Comparison of ENCODE assay signal across 8 cellular contexts in genomic region chr1:168439451-168440375, GRCh38.
DNase-seq lines count a peak whose midpoint lies in the region; ATAC-seq and TF ChIP-seq lines count a peak whose summit lies in the region.

No MANE protein-coding gene starts in this region.

- WGBS in stomach, 5 donors = 33 to 37% (median 35%) methylated on average over 20 of the region's 20 CpGs

- intact Hi-C loops in stomach (cut with DNase I; ENCODE audit: low total_unique reads) = loop anchor here (5.0 kb wide), 1 partner anchor 133 kb away; no protein-coding TSS in a partner anchor

- TF ChIP-seq EP300 in stomach (IDR thresholded peaks at IDR 0.05) = no peak

- peak; percentile 70 for ATAC-seq in GM21367 (IDR thresholded peaks at IDR 0.05; ENCODE audit: unreplicated experiment)

- DNase-seq in COR-L47 (lab: John Stamatoyannopoulos, UW) = peak; percentile 84
- DNase-seq in KBM-7 = peak; percentile 93
- peak; percentile 58 to 90 (median 64) for DNase-seq in Peyer's patch
- peak; percentile 82 to 87 for DNase-seq in activated T-cell treated with anti-CD3 and anti-CD28 coated beads, Interleukin-2, amount 50 U/mL, for 48 hours
- peak; percentile 84 to 85 for DNase-seq in fibroblast of lung (ENCODE audit: low read depth in 2 of 2)
- DNase-seq in stomach = peak; percentile 75

- no peaks in the 10 kb centered on the region for H3K9me3 ChIP-seq in Peyer's patch
- H3K9me3 ChIP-seq in fibroblast of lung (ENCODE audit: control insufficient read depth, insufficient read depth, low read depth, low read length) = no peaks in the 10 kb centered on the region
- H3K9me3 ChIP-seq in neuron (ENCODE audit: low read length) = no peaks in the 10 kb centered on the region
- H3K9me3 ChIP-seq in stomach = no peaks in the 10 kb centered on the region

- TF ChIP-seq POLR2A in Peyer's patch (IDR thresholded peaks at IDR 0.05) = no peak
- TF ChIP-seq POLR2A in stomach (IDR thresholded peaks at IDR 0.05) = no peak

- H3K4me3 ChIP-seq in Peyer's patch (peak overlapping the region in 1 of 4 donors; percentile 26), fibroblast of lung (replicated peaks in 1 of 4; ENCODE audit: control extremely low read depth in 1 of 4, insufficient read depth in 1 of 4, low read depth in 3 of 4, low read length in 4 of 4) (peak overlapping the region; percentile 5 to 47 (median 21)), neuron (ENCODE audit: low read length) (peak overlapping the region; percentile 22), stomach (peak overlapping the region in 3 of 4 donors; percentile 8 to 31 (median 11))

- H3K4me1 ChIP-seq in Peyer's patch = peaks cover 0 to 3% (median 0%) of the 10 kb centered on the region in 4 donors
- H3K4me1 ChIP-seq in fibroblast of lung (ENCODE audit: control insufficient read depth, extremely low read depth, insufficient read depth, low read length) = no peaks in the 10 kb centered on the region
- H3K4me1 ChIP-seq in neuron (ENCODE audit: insufficient read depth, low read length) = no peaks in the 10 kb centered on the region
- H3K4me1 ChIP-seq in stomach = peaks cover 0 to 12% (median 6%) of the 10 kb centered on the region in 4 donors

- H3K36me3 ChIP-seq in Peyer's patch (no peaks in the 10 kb centered on the region), fibroblast of lung (ENCODE audit: control insufficient read depth, insufficient read depth, low read length) (no peaks in the 10 kb centered on the region), neuron (ENCODE audit: insufficient read depth, low read length) (no peaks in the 10 kb centered on the region), stomach (no peaks in the 10 kb centered on the region)

- in situ Hi-C loops in KBM-7 (cut with MboI; ENCODE audit: low pct_unique_long_range_greater_than_20kb, low sequenced_read_pairs) = loop anchor here (10.0 to 25.0 kb wide), 2 partner anchors 155 to 673 kb away; partner anchors contain the start of gene ATP1B1

- H3K9ac ChIP-seq in fibroblast of lung (ENCODE audit: insufficient read depth, low read length) = no peak overlapping the region

- H3K27me3 ChIP-seq in Peyer's patch = no peaks in the 10 kb centered on the region
- H3K27me3 ChIP-seq in fibroblast of lung (ENCODE audit: control insufficient read depth, insufficient read depth, low read length) = peaks cover 5% of the 10 kb centered on the region
- H3K27me3 ChIP-seq in neuron (ENCODE audit: insufficient read depth, low read length) = no peaks in the 10 kb centered on the region
- no peaks in the 10 kb centered on the region for H3K27me3 ChIP-seq in stomach

- peak; percentile 18 to 82 (median 65) for TF ChIP-seq CTCF in Peyer's patch (IDR thresholded peaks at IDR 0.05)
- TF ChIP-seq CTCF in fibroblast of lung (conservative IDR thresholded peaks at IDR 0.05 in 1 of 2, IDR thresholded peaks at IDR 0.05 in 1 of 2; ENCODE audit: low read depth in 1 of 2, low read length in 2 of 2) = peak; percentile 72 to 94
- peak in 5 of 7 experiments; percentile 58 to 79 (median 74) for TF ChIP-seq CTCF in stomach (IDR thresholded peaks at IDR 0.05)

- H3K27ac ChIP-seq in Peyer's patch (no peak overlapping the region), fibroblast of lung (ENCODE audit: insufficient read depth, low read length) (no peak overlapping the region), stomach (no peak overlapping the region)

- peak overlapping the region; percentile 89 for H3K4me2 ChIP-seq in fibroblast of lung (ENCODE audit: extremely low read depth, insufficient read depth, low read length)

- H2AFZ ChIP-seq in fibroblast of lung (ENCODE audit: low read length) (peak overlapping the region; percentile 93), neuron (ENCODE audit: low read depth, low read length) (peak overlapping the region; percentile 54)

- no peaks in the 10 kb centered on the region for H4K20me1 ChIP-seq in fibroblast of lung (ENCODE audit: control insufficient read depth, extremely low read depth, insufficient read depth, low read length)

- no peaks in the 10 kb centered on the region for H3K79me2 ChIP-seq in fibroblast of lung (ENCODE audit: control insufficient read depth, insufficient read depth, low read length)
